In genomic region chr15:28100516-28101195, GRCh38 we compare ENCODE assay signal across 30 cellular contexts. TPM values are rescaled to one million over a fixed set of nuclear protein-coding genes. Genes with fewer than 3 reads are reported as not detected.
DNase-seq lines count a peak whose midpoint lies in the region; ATAC-seq and TF ChIP-seq lines count a peak whose summit lies in the region.
"Had no signal": no experiment of that assay in that cellular context is flagged by ENCODE, and none has a peak within 500 bp of the region (broad histone marks: within the 10 kb centered on the region; RNA-seq: fewer than 3 reads in every experiment).

No MANE protein-coding gene starts in this region.

- peaks cover 93% of the 10 kb centered on the region for H3K27me3 ChIP-seq in neural progenitor cell

- no peak overlapping the region for H3K4me2 ChIP-seq in neural progenitor cell
- H3K4me2 ChIP-seq: KMS-11 had no signal

- H3K36me3 ChIP-seq in neural progenitor cell = no peaks in the 10 kb centered on the region

- no peak for ATAC-seq in HG03457 (IDR thresholded peaks at IDR 0.05; ENCODE audit: unreplicated experiment)
- ATAC-seq: activated CD4-positive, CD25-positive, alpha-beta regulatory T cell treated with anti-CD3 and anti-CD28 coated beads, Interleukin-2, amount 50 U/mL, for 24 hours; stimulated activated naive B cell treated with anti-CD40 and anti-IgM and Interleukin-4, amounts not matched to agents 10 μg/mL and 1 μg/mL and 100 μg/mL, for 72 hours had no signal

- H3K36me3 Mint-ChIP-seq in endothelial cell (ENCODE audit: low read depth, unreplicated experiment) = peaks cover 21% of the 10 kb centered on the region
- no peaks in the 10 kb centered on the region for H3K36me3 Mint-ChIP-seq in neural progenitor cell
- H3K36me3 Mint-ChIP-seq in type B pancreatic cell = peaks cover 3% of the 10 kb centered on the region
- H3K36me3 Mint-ChIP-seq: activated naive CD8-positive, alpha-beta T cell treated with anti-CD3 and anti-CD28 coated beads for 36 hours; CD4-positive, CD25-positive, alpha-beta regulatory T cell had no signal

- no peaks in the 10 kb centered on the region for H3K79me2 ChIP-seq in neural progenitor cell (ENCODE audit: low read depth)

- H3K4me3 ChIP-seq in neural progenitor cell = no peak overlapping the region
- H3K4me3 ChIP-seq: skin epidermis had no signal

- DNase-seq in activated CD8-positive, alpha-beta memory T cell treated with anti-CD3 and anti-CD28 coated beads, Interleukin-2, amount 50 U/mL, for 48 hours = peak; percentile 45
- DNase-seq in activated CD8-positive, alpha-beta memory T cell treated with anti-CD3 and anti-CD28 coated beads, Interleukin-2, amount 50 U/mL, for 4 hours = no peak
- DNase-seq in endothelial cell (ENCODE audit: low spot score) = no peak
- no peak for DNase-seq in neural progenitor cell (ENCODE audit: low spot score)
- no peak for DNase-seq in type B pancreatic cell (ENCODE audit: extremely low spot score, unreplicated experiment)
- no peak for DNase-seq in SKM-1 (lab: John Stamatoyannopoulos, UW; ENCODE audit: unreplicated experiment)
- no peak for DNase-seq in NCI-H510A (lab: John Stamatoyannopoulos, UW)
- DNase-seq: activated CD4-positive, alpha-beta memory T cell treated with anti-CD3 and anti-CD28 coated beads, Interleukin-2, amount 10 ng/mL, durations not matched to agents 7 days and 5 days; activated effector memory CD4-positive, alpha-beta T cell treated with Interleukin-2 at 50 U/mL for 16 hours; activated naive CD8-positive, alpha-beta T cell treated with anti-CD3 and anti-CD28 coated beads for 36 hours; activated T-cell treated with anti-CD3 and anti-CD28 coated beads, Interleukin-2, amount 50 U/mL, for 1 hour; anterior cingulate cortex; CD4-positive, CD25-positive, alpha-beta regulatory T cell; effector CD4-positive, alpha-beta T cell; MM.1S; NCI-H2029; NCI-H524; nucleus accumbens; OCI-M1; stimulated activated naive B cell treated with anti-CD40 and anti-IgM and Interleukin-4, amounts not matched to agents 10 μg/mL and 1 μg/mL and 100 μg/mL, for 72 hours; T-helper 1 cell had no signal

- H3K27ac Mint-ChIP-seq in endothelial cell (ENCODE audit: unreplicated experiment) (peak overlapping the region; percentile 39), neural progenitor cell (no peak overlapping the region), type B pancreatic cell (no peak overlapping the region)
- H3K27ac Mint-ChIP-seq: activated CD4-positive, alpha-beta memory T cell treated with anti-CD3 and anti-CD28 coated beads, Interleukin-2, amount 10 ng/mL, durations not matched to agents 7 days and 5 days; activated naive CD8-positive, alpha-beta T cell treated with anti-CD3 and anti-CD28 coated beads for 36 hours; CD4-positive, CD25-positive, alpha-beta regulatory T cell; memory B cell; stimulated activated naive B cell treated with anti-CD40 and anti-IgM and Interleukin-4, amounts not matched to agents 10 μg/mL and 1 μg/mL and 100 μg/mL, for 72 hours had no signal

- peaks cover 30% of the 10 kb centered on the region for H3F3A ChIP-seq in neural progenitor cell (ENCODE audit: low read depth)

- H3K9me3 ChIP-seq in neural progenitor cell (ENCODE audit: low read depth) = no peaks in the 10 kb centered on the region

- H3K4me3 Mint-ChIP-seq in endothelial cell (ENCODE audit: unreplicated experiment) (peak overlapping the region; percentile 47), neural progenitor cell (peak overlapping the region; percentile 73), type B pancreatic cell (peak overlapping the region; percentile 65)
- H3K4me3 Mint-ChIP-seq: activated CD4-positive, alpha-beta memory T cell treated with anti-CD3 and anti-CD28 coated beads, Interleukin-2, amount 10 ng/mL, durations not matched to agents 7 days and 5 days; activated naive CD8-positive, alpha-beta T cell treated with anti-CD3 and anti-CD28 coated beads for 36 hours had no signal

- no peak overlapping the region for H3K27ac ChIP-seq in neural progenitor cell
- H3K27ac ChIP-seq: KMS-11, RWPE1, skin epidermis had no signal

- H3K27me3 Mint-ChIP-seq in endothelial cell (ENCODE audit: unreplicated experiment) (peaks cover 43% of the 10 kb centered on the region), neural progenitor cell (ENCODE audit: insufficient read depth, low read depth) (peaks cover 48% of the 10 kb centered on the region), type B pancreatic cell (peaks cover 77% of the 10 kb centered on the region)

- no peak overlapping the region for H3K9ac ChIP-seq in neural progenitor cell
- H3K9ac ChIP-seq: KMS-11 had no signal

- H3K4me1 Mint-ChIP-seq in endothelial cell (ENCODE audit: unreplicated experiment) (peaks cover 22% of the 10 kb centered on the region), neural progenitor cell (peaks cover 30% of the 10 kb centered on the region), type B pancreatic cell (ENCODE audit: unreplicated experiment) (peaks cover 18% of the 10 kb centered on the region)

- peaks cover 21% of the 10 kb centered on the region for H3K4me1 ChIP-seq in neural progenitor cell

- TF ChIP-seq CTCF in endothelial cell (IDR thresholded peaks at IDR 0.05; ENCODE audit: unreplicated experiment) (no peak), neural progenitor cell (IDR thresholded peaks at IDR 0.05) (no peak), type B pancreatic cell (conservative IDR thresholded peaks at IDR 0.05) (no peak)

- peaks cover 36% of the 10 kb centered on the region for H4K20me1 ChIP-seq in neural progenitor cell (ENCODE audit: low read depth)

- H3K9me3 Mint-ChIP-seq in endothelial cell (ENCODE audit: unreplicated experiment) (no peaks in the 10 kb centered on the region), neural progenitor cell (peaks cover 2% of the 10 kb centered on the region), type B pancreatic cell (no peaks in the 10 kb centered on the region)
- H3K9me3 Mint-ChIP-seq: activated CD4-positive, alpha-beta memory T cell treated with anti-CD3 and anti-CD28 coated beads, Interleukin-2, amount 10 ng/mL, durations not matched to agents 7 days and 5 days; activated naive CD8-positive, alpha-beta T cell treated with anti-CD3 and anti-CD28 coated beads for 36 hours; memory B cell; stimulated activated naive B cell treated with anti-CD40 and anti-IgM and Interleukin-4, amounts not matched to agents 10 μg/mL and 1 μg/mL and 100 μg/mL, for 72 hours had no signal

- H2AFZ ChIP-seq in neural progenitor cell (replicated peaks) = no peak overlapping the region

RNA-seq across cellular contexts. Expression of gene OCA2, which starts 1.5 kb away (rescaled TPM):
- not detected for total RNA-seq in endothelial cell (ENCODE audit: unreplicated experiment)
- 0.65 and 1.0 TPM in 2 replicates for total RNA-seq in neural progenitor cell (ENCODE audit: low replicate concordance)
- total RNA-seq in type B pancreatic cell (ENCODE audit: low replicate concordance) = 1.4 and 2.8 TPM in 2 replicates
- total RNA-seq: activated CD4-positive, alpha-beta memory T cell treated with anti-CD3 and anti-CD28 coated beads, Interleukin-2, amount 10 ng/mL, durations not matched to agents 7 days and 5 days; activated naive CD8-positive, alpha-beta T cell treated with anti-CD3 and anti-CD28 coated beads for 36 hours; CD4-positive, CD25-positive, alpha-beta regulatory T cell; Daoy; epithelial cell of proximal tubule; pulmonary artery endothelial cell had no signal
